In genomic region chr6:82017316-82017715, GRCh38 we compare ENCODE assay signal across 1 cellular context.
TF ChIP-seq lines count a peak whose summit lies in the region.

No MANE protein-coding gene starts in this region.

TF ChIP-seq in WTC11, 78 proteins besides CTCF, POLR2A, EP300 and RAD21 (continued from another document):
- TF ChIP-seq AR (CRISPR knock-in tag; IDR thresholded peaks at IDR 0.05) (no peak), ARID4B (CRISPR knock-in tag; IDR thresholded peaks at IDR 0.05; ENCODE audit: borderline replicate concordance) (no peak), ETV6 (CRISPR knock-in tag; IDR thresholded peaks at IDR 0.05) (no peak)
